In the genomic region with DNA sequence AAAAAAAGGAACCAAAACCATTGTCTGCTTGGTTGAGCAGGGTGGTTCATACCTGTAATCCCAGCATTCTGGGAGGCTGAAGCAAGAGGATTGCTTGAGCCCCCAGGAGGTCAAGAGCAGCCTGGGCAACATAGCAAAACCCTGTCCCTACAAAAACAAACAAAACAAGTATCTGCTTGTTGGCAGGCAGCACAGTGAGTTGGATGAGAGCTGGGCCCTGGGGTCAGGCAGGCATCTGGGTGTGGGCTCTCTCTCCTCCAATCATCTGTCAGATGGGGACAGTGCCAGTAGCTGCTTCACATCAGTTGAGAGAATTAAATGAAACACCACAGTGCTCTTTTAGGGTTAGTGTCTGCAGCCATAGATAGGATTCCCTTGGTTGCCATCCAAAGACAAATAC, we compare ENCODE assay signal across 14 cellular contexts.
"Had no signal": no experiment of that assay in that cellular context is flagged by ENCODE, and none has a peak within 500 bp of the region (broad histone marks: within the 10 kb centered on the region; RNA-seq: fewer than 3 reads in every experiment).

No MANE protein-coding gene starts in this region.

- H3K27ac ChIP-seq: neural progenitor cell, testis had no signal

- H3K27me3 ChIP-seq: breast epithelium, dorsolateral prefrontal cortex, gastroesophageal sphincter, left lung, neural progenitor cell, testis had no signal

- H3K4me3 Mint-ChIP-seq: neural progenitor cell had no signal

- H3K9me3 ChIP-seq: breast epithelium, gastroesophageal sphincter, left lung, testis had no signal

- H3K4me1 ChIP-seq: breast epithelium had no signal

- DNase-seq: activated CD4-positive, alpha-beta T cell treated with anti-CD3 and anti-CD28 coated beads, Interleukin-2, amount 50 U/mL, for 4 hours; activated gamma-delta T cell; activated naive CD8-positive, alpha-beta T cell treated with anti-CD3 and anti-CD28 coated beads, Interleukin-2, amount 10 ng/mL, durations not matched to agents 7 days and 5 days; activated T-cell treated with anti-CD3 and anti-CD28 coated beads, Interleukin-2, amount 50 U/mL, for 4 hours; anterior cingulate cortex; dorsolateral prefrontal cortex; left lung; stimulated activated CD4-positive, alpha-beta T cell treated with anti-CD3 and anti-CD28 coated beads, Interleukin-4, amount 100 ng/mL, for 4 hours; testis had no signal

- H3K4me2 ChIP-seq: neural progenitor cell had no signal

- H3K36me3 ChIP-seq: breast epithelium, neural progenitor cell had no signal

- H3K9ac ChIP-seq: neural progenitor cell had no signal

- H3K9me3 Mint-ChIP-seq: activated naive CD8-positive, alpha-beta T cell treated with anti-CD3 and anti-CD28 coated beads, Interleukin-2, amount 10 ng/mL, durations not matched to agents 7 days and 5 days; activated T-cell treated with anti-CD3 and anti-CD28 coated beads, Interleukin-2, amount 50 U/mL, for 4 hours; neural progenitor cell; stimulated activated naive CD8-positive, alpha-beta T cell treated with anti-CD3 and anti-CD28 coated beads, Interleukin-15, amount 100 ng/mL, for 72 hours; T-helper 1 cell treated with Interleukin-12 subunit alpha and Interleukin-12 subunit beta and Interleukin-4 antibody, amounts not matched to agents 30 μg/mL and 1 μg/mL, for 36 hours had no signal

- H3K4me3 ChIP-seq: neural progenitor cell, testis had no signal

- ATAC-seq: activated T-cell treated with anti-CD3 and anti-CD28 coated beads, Interleukin-2, amount 50 U/mL, for 4 hours; gastroesophageal sphincter; left lung had no signal

- H3K27me3 Mint-ChIP-seq: activated naive CD8-positive, alpha-beta T cell treated with anti-CD3 and anti-CD28 coated beads, Interleukin-2, amount 10 ng/mL, durations not matched to agents 7 days and 5 days; stimulated activated naive CD8-positive, alpha-beta T cell treated with anti-CD3 and anti-CD28 coated beads, Interleukin-15, amount 100 ng/mL, for 72 hours had no signal
